8 cellular contexts compared by ENCODE assay signal in genomic region chr1:108125312-108126138, GRCh38.
DNase-seq lines count a peak whose midpoint lies in the region; ATAC-seq and TF ChIP-seq lines count a peak whose summit lies in the region.

No MANE protein-coding gene starts in this region.

- no peaks in the 10 kb centered on the region for H3K36me3 ChIP-seq in brain microvascular endothelial cell (replicated peaks)

- CTCF ChIA-PET in AG04449 (lab: Yijun Ruan, JAX), result interaction anchor here (0.6 to 8.3 kb wide), 18 partner anchors 7 to 367 kb away, joined by 3 to 422 read pairs (median 6); no protein-coding TSS in a partner anchor

- DNase-seq in AG04449 (ENCODE audit: low read depth, low spot score), result peak; percentile 29
- peak; percentile 67 to 68 for DNase-seq in NCI-H2081 (lab: John Stamatoyannopoulos, UW)
- DNase-seq in UCSD-AML1 (lab: John Stamatoyannopoulos, UW; ENCODE audit: unreplicated experiment), result peak; percentile 61
- DNase-seq in brain microvascular endothelial cell, result peak; percentile 61
- peak; percentile 84 for DNase-seq in iPS-NIHi7 (ENCODE audit: extremely low spot score)
- peak; percentile 63 for DNase-seq in stimulated activated CD4-positive, alpha-beta T cell treated with anti-CD3 and anti-CD28 coated beads, Interleukin-15, amount 100 ng/mL, for 24 hours

- ATAC-seq in GM18520 (IDR thresholded peaks at IDR 0.05; ENCODE audit: unreplicated experiment) (peak; percentile 77), HG03045 (IDR thresholded peaks at IDR 0.05; ENCODE audit: unreplicated experiment) (peak; percentile 87)

- H3K27me3 ChIP-seq in brain microvascular endothelial cell (replicated peaks), result no peaks in the 10 kb centered on the region

- POLR2A ChIA-PET in AG04449 (lab: Yijun Ruan, JAX), result no interaction called here

- TF ChIP-seq CTCF in AG04449 (IDR thresholded peaks at IDR 0.05; ENCODE audit: insufficient read depth, low read length, missing control alignments), result peak; percentile 89
- peak; percentile 95 for TF ChIP-seq CTCF in brain microvascular endothelial cell (IDR thresholded peaks at IDR 0.05; ENCODE audit: low read depth, low read length, missing control alignments)

- H3K4me3 ChIP-seq in AG04449 (ENCODE audit: low read depth, low read length), result no peak overlapping the region
- no peak overlapping the region for H3K4me3 ChIP-seq in brain microvascular endothelial cell (ENCODE audit: low read depth, low read length)

- in situ Hi-C loops in brain microvascular endothelial cell (cut with HindIII; ENCODE audit: low pct_ligation_motif_present, low sequenced_read_pairs), result loop anchor here (25.0 kb wide), 1 partner anchor 338 kb away; no protein-coding TSS in a partner anchor

- H3K27ac ChIP-seq in brain microvascular endothelial cell, result no peak overlapping the region

Comparison
In these comparisons a context has a peak if more than half of its experiments do, and no peak if none do; other contexts are left out.
1. DNase-seq: peak in every context shown above with its lines; median percentile 84 in iPS-NIHi7; 68 in NCI-H2081; 63 in stimulated activated CD4-positive, alpha-beta T cell treated with anti-CD3 and anti-CD28 coated beads, Interleukin-15, amount 100 ng/mL, for 24 hours; 61 in UCSD-AML1; 61 in brain microvascular endothelial cell; 29 in AG04449.